ENCODE assay signal across 27 cellular contexts in the genomic region with DNA sequence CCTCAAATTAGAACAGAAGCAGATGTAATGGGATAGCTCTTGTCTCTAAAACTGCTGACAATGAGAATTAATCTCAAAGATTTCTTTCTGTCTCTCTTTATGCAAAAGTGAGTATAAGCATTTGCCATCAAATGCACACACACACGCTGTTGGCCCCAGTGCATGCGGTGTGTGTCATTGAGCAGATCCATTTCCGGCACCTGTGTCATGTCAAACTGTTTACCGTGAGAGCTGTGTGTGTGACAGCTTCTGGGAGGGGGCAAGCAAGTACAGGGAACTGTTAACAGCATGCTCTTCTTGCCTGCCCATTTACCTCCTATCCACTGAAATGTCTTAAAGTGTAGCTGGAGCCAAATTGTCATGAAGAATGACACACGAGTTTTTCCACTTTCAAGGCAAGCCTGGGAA.
A peak's percentile ranks its signal among the peaks of the same experiment; 100 is the strongest.
DNase-seq lines count a peak whose midpoint lies in the region; ATAC-seq and TF ChIP-seq lines count a peak whose summit lies in the region.
"Had no signal": no experiment of that assay in that cellular context is flagged by ENCODE, and none has a peak within 500 bp of the region (broad histone marks: within the 10 kb centered on the region; RNA-seq: fewer than 3 reads in every experiment).

No MANE protein-coding gene starts in this region.

- H3K9me3 ChIP-seq in cardiac muscle cell (ENCODE audit: low read depth), result no peaks in the 10 kb centered on the region
- H3K9me3 ChIP-seq in right cardiac atrium (ENCODE audit: control insufficient read depth, low read length), result no peaks in the 10 kb centered on the region
- H3K9me3 ChIP-seq: body of pancreas, gastroesophageal sphincter, prostate gland, transverse colon had no signal

- H3K4me3 ChIP-seq in cardiac muscle cell (no peak overlapping the region), right cardiac atrium (ENCODE audit: low read length) (no peak overlapping the region), fibroblast of pulmonary artery (replicated peaks; ENCODE audit: low read depth, low read length) (no peak overlapping the region), dorsolateral prefrontal cortex (no peak overlapping the region)
- H3K4me3 ChIP-seq: body of pancreas, gastroesophageal sphincter, GM12878, hepatocyte, PC-9, prostate gland, transverse colon had no signal

- ATAC-seq in right cardiac atrium (no peak), GM21526 (IDR thresholded peaks at IDR 0.05; ENCODE audit: low FRiP score, unreplicated experiment) (no peak)
- ATAC-seq: activated CD8-positive, alpha-beta T cell treated with anti-CD3 and anti-CD28 coated beads, Interleukin-2, amount 10 ng/mL, durations not matched to agents 7 days and 5 days; body of pancreas; gastroesophageal sphincter; GM12878; left cardiac atrium; Right ventricle myocardium inferior had no signal

- WGBS in right cardiac atrium, result 43% methylated on average over 5 of the region's 5 CpGs

- H3K27ac ChIP-seq in cardiac muscle cell (peak overlapping the region; percentile 11), right cardiac atrium (ENCODE audit: low read length) (no peak overlapping the region), dorsolateral prefrontal cortex (no peak overlapping the region)
- H3K27ac ChIP-seq: body of pancreas, gastroesophageal sphincter, hepatocyte, PC-9, prostate gland, transverse colon, WERI-Rb-1 had no signal

- no peak for TF ChIP-seq CTCF in cardiac muscle cell (IDR thresholded peaks at IDR 0.05; ENCODE audit: low read depth, low read length)
- TF ChIP-seq CTCF in fibroblast of pulmonary artery (IDR thresholded peaks at IDR 0.05; ENCODE audit: low read length, missing control alignments), result no peak
- no peak for TF ChIP-seq CTCF in dorsolateral prefrontal cortex (IDR thresholded peaks at IDR 0.05 in 54 of 56, conservative IDR thresholded peaks at IDR 0.05 in 2 of 56; ENCODE audit: low read depth in 1 of 56, partially characterized antibody in 56 of 56)

- H3K4me1 ChIP-seq in cardiac muscle cell (ENCODE audit: low read depth), result peaks cover 6% of the 10 kb centered on the region
- no peaks in the 10 kb centered on the region for H3K4me1 ChIP-seq in right cardiac atrium (ENCODE audit: control insufficient read depth, insufficient read depth, low read length)
- H3K4me1 ChIP-seq: gastroesophageal sphincter, prostate gland, transverse colon had no signal

- intact Hi-C loops in right cardiac atrium (cut with DNase I), result no loop called here
- intact Hi-C loops in dorsolateral prefrontal cortex (cut with DNase I), result no loop called here

- no peaks in the 10 kb centered on the region for H3K36me3 ChIP-seq in cardiac muscle cell
- H3K36me3 ChIP-seq: gastroesophageal sphincter, prostate gland, transverse colon, WERI-Rb-1 had no signal

- DNase-seq in cardiac muscle cell (ENCODE audit: low read depth in 1 of 2, low spot score in 1 of 2), result peak in 1 of 2 donors; percentile 78
- DNase-seq in right cardiac atrium, result no peak
- peak; percentile 60 for DNase-seq in RPMI8226
- DNase-seq in fibroblast of pulmonary artery (ENCODE audit: low read depth), result peak; percentile 22
- DNase-seq in retina, result peak; percentile 50
- no peak for DNase-seq in dorsolateral prefrontal cortex
- no peak for DNase-seq in T-helper 1 cell
- DNase-seq: activated CD4-positive, alpha-beta T cell treated with anti-CD3 and anti-CD28 coated beads for 4 hours; activated CD8-positive, alpha-beta T cell treated with anti-CD3 and anti-CD28 coated beads, Interleukin-2, amount 10 ng/mL, durations not matched to agents 7 days and 5 days; activated naive CD4-positive, alpha-beta T cell treated with anti-CD3 and anti-CD28 coated beads, Interleukin-2, amount 50 U/mL, for 16 hours; body of pancreas; DMS 273 treated with DMSO at 0.1 percent for 48 hours; H7; Karpas-422; left cardiac atrium; NCI-H1436 treated with DMSO at 0.1 percent for 48 hours; NCI-H524 treated with DMSO at 0.1 percent for 48 hours; PC-9; stimulated activated CD4-positive, alpha-beta T cell treated with anti-CD3 and anti-CD28 coated beads, Interleukin-4, amount 100 ng/mL, for 4 hours; transverse colon; WERI-Rb-1 had no signal

- no peaks in the 10 kb centered on the region for H3K27me3 ChIP-seq in cardiac muscle cell
- H3K27me3 ChIP-seq in right cardiac atrium (ENCODE audit: control insufficient read depth, insufficient read depth), result no peaks in the 10 kb centered on the region
- no peaks in the 10 kb centered on the region for H3K27me3 ChIP-seq in dorsolateral prefrontal cortex
- H3K27me3 ChIP-seq: body of pancreas, gastroesophageal sphincter, hepatocyte, transverse colon had no signal

Comparison
In these comparisons a context has a peak if more than half of its experiments do, and no peak if none do; other contexts are left out.
1. DNase-seq: peak in RPMI8226 (single experiment), fibroblast of pulmonary artery (single experiment) and retina (single experiment); none in right cardiac atrium (0 of 3), dorsolateral prefrontal cortex (0 of 10) and T-helper 1 cell (0 of 5).